Comparison of ENCODE assay signal across 7 cellular contexts in the genomic region with DNA sequence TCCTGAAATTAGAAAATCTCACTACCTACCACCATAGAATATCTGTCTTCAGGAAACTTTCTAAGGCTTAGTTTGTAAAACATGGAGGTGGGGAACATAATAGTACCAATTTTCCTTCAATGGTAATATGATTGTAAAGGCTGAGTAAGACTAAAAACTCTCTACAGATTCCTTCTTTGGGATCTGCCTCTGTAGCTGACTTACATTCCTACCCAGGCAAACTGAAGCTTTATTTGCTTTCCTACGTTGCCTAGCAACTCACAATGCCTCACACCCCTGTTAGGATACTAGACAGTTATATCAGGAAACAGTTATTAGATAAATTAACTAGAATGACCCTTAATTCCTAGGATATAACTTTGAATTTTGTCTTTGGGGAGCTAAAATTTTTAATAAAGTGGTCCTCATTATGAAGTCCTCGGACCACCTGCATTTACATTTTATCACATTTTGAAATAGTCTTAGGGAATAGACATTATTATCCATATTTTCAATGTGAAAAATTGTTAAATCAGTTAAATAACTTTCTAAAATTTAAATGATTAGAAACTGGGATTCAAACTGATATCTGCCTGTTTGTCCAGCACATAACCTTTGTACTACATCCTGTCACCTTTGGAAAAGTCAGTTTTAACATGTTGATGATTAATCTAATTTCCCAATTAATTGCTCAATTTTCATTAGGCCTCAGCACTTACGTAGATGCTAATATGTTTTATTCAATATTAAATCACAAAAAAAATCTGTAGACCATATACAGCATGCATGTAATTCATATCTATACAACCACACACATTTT.
DNase-seq lines count a peak whose midpoint lies in the region; ATAC-seq and TF ChIP-seq lines count a peak whose summit lies in the region.

No MANE protein-coding gene starts in this region.

- no peak for TF ChIP-seq POLR2A in prostate gland (IDR thresholded peaks at IDR 0.05)

- H3K4me1 ChIP-seq in left ventricle myocardium inferior (peaks cover 19% of the 10 kb centered on the region), prostate gland (replicated peaks) (no peaks in the 10 kb centered on the region)

- no peak for TF ChIP-seq CTCF in left ventricle myocardium inferior (IDR thresholded peaks at IDR 0.05; ENCODE audit: borderline replicate concordance)
- no peak for TF ChIP-seq CTCF in prostate gland (IDR thresholded peaks at IDR 0.05)

- no peaks in the 10 kb centered on the region for H3K36me3 ChIP-seq in left ventricle myocardium inferior
- H3K36me3 ChIP-seq in prostate gland, result no peaks in the 10 kb centered on the region

- DNase-seq in M059J (ENCODE audit: low read depth), result peak; percentile 52
- peak; percentile 83 for DNase-seq in NCI-H774 (lab: John Stamatoyannopoulos, UW)
- DNase-seq in left ventricle myocardium inferior, result no peak
- peak; percentile 11 for DNase-seq in prostate gland (ENCODE audit: low spot score)
- no peak for DNase-seq in stimulated activated CD4-positive, alpha-beta T cell treated with anti-CD3 and anti-CD28 coated beads, Interleukin-15, amount 100 ng/mL, for 24 hours
- DNase-seq in NCI-H128 (lab: John Stamatoyannopoulos, UW; ENCODE audit: unreplicated experiment), result no peak

- H3K27ac ChIP-seq in left ventricle myocardium inferior (replicated peaks), result peak overlapping the region; percentile 54
- H3K27ac ChIP-seq in prostate gland, result no peak overlapping the region

- H3K4me3 ChIP-seq in left ventricle myocardium inferior (no peak overlapping the region), prostate gland (no peak overlapping the region)

- H3K27me3 ChIP-seq in left ventricle myocardium inferior (ENCODE audit: low read depth) (no peaks in the 10 kb centered on the region), prostate gland (replicated peaks; ENCODE audit: insufficient read depth) (no peaks in the 10 kb centered on the region)

- WGBS in prostate gland, result 66% methylated on average over 3 of the region's 3 CpGs

- intact Hi-C loops in left ventricle myocardium inferior (cut with micrococcal nuclease), result no loop called here
- intact Hi-C loops in prostate gland (cut with DNase I), result no loop called here

- H3K9me3 ChIP-seq in left ventricle myocardium inferior (replicated peaks), result no peaks in the 10 kb centered on the region
- no peaks in the 10 kb centered on the region for H3K9me3 ChIP-seq in prostate gland

- ATAC-seq in GM18498 (IDR thresholded peaks at IDR 0.05; ENCODE audit: unreplicated experiment), result no peak

Comparison
In these comparisons a context has a peak if more than half of its experiments do, and no peak if none do; other contexts are left out.
1. DNase-seq: peak in M059J (single experiment), NCI-H774 (single experiment) and prostate gland (single experiment); none in left ventricle myocardium inferior (single experiment), stimulated activated CD4-positive, alpha-beta T cell treated with anti-CD3 and anti-CD28 coated beads, Interleukin-15, amount 100 ng/mL, for 24 hours (single experiment) and NCI-H128 (single experiment).